Comparison of ENCODE assay signal across 8 cellular contexts in the genomic region with DNA sequence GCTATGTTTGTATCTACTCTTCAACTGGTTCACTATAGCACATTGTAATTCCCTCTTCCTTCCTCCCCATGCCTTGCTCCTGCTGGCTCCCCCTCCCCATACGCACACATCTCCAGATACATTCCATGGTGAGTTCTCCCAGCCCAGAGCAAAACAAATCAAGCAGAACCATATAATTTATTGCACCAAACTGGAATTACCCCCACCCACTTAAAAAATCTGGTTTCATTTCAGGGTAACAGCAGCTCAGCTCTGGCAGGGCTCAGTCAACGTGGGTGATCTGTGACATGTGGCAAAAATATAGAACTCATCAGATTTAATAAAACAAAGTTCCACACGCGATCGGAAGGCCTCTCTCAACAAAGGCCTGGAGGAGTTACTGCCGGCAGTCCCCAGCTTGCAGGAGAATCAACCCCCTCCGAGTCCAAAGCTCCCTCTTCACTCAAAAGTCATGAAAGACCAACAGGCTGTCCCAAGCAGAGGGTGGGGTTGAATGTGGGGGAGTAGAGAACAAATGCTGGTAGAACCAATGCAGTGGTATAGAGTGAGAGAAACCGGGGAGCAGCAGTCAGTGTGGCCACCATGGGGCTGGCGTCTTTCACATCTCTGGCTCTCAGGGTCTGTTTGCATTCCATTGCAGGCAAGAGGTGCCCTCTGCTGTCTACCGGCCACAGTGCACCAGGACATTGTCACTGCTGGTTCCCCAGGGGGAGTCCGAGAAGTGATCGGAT.
DNase-seq lines count a peak whose midpoint lies in the region; ATAC-seq and TF ChIP-seq lines count a peak whose summit lies in the region.

No MANE protein-coding gene starts in this region.

- peak; percentile 70 for TF ChIP-seq RAD21 in Ishikawa (IDR thresholded peaks at IDR 0.05; ENCODE audit: low read depth)

- H3K9me3 Mint-ChIP-seq in activated T-cell treated with anti-CD3 and anti-CD28 coated beads, Interleukin-2, amount 50 U/mL, for 24 hours, result no peaks in the 10 kb centered on the region

- H3K4me1 ChIP-seq in DOHH2 (ENCODE audit: control insufficient read depth, low read length) (no peaks in the 10 kb centered on the region), iPS DF 6.9 (ENCODE audit: control insufficient read depth, insufficient read depth, low read length) (no peaks in the 10 kb centered on the region), thoracic aorta (ENCODE audit: control insufficient read depth in 1 of 2, low read depth in 2 of 2) (peaks cover 0 to 10% of the 10 kb centered on the region in 2 donors)

- TF ChIP-seq CTCF in DOHH2 (IDR thresholded peaks at IDR 0.05; ENCODE audit: low read depth, low read length, poor library complexity, severe bottlenecking), result peak; percentile 52
- TF ChIP-seq CTCF in thoracic aorta (IDR thresholded peaks at IDR 0.05), result peak; percentile 53

- no peaks in the 10 kb centered on the region for H3K36me3 Mint-ChIP-seq in activated T-cell treated with anti-CD3 and anti-CD28 coated beads, Interleukin-2, amount 50 U/mL, for 24 hours (ENCODE audit: low read depth)

- H3K4me3 Mint-ChIP-seq in activated T-cell treated with anti-CD3 and anti-CD28 coated beads, Interleukin-2, amount 50 U/mL, for 24 hours, result no peak overlapping the region

- ATAC-seq in GM19395 (IDR thresholded peaks at IDR 0.05; ENCODE audit: unreplicated experiment) (peak; percentile 55), thoracic aorta (ENCODE audit: insufficient number of reproducible peaks, low FRiP score, low read depth) (no peak)

- H3K27ac Mint-ChIP-seq in activated T-cell treated with anti-CD3 and anti-CD28 coated beads, Interleukin-2, amount 50 U/mL, for 24 hours, result no peak overlapping the region

- no peaks in the 10 kb centered on the region for H3K4me1 Mint-ChIP-seq in activated T-cell treated with anti-CD3 and anti-CD28 coated beads, Interleukin-2, amount 50 U/mL, for 24 hours (ENCODE audit: low read depth)

- no peak overlapping the region for H3K4me2 ChIP-seq in DOHH2 (ENCODE audit: low read length)

- H4K20me1 ChIP-seq in DOHH2 (ENCODE audit: control insufficient read depth, insufficient read depth, low read depth, low read length), result no peaks in the 10 kb centered on the region

- H3K27ac ChIP-seq in DOHH2 (ENCODE audit: low read depth, low read length) (no peak overlapping the region), iPS DF 6.9 (ENCODE audit: low read length) (no peak overlapping the region), thoracic aorta (no peak overlapping the region)

- H3K27me3 Mint-ChIP-seq in activated T-cell treated with anti-CD3 and anti-CD28 coated beads, Interleukin-2, amount 50 U/mL, for 24 hours, result no peaks in the 10 kb centered on the region

- TF ChIP-seq EP300 in Ishikawa (IDR thresholded peaks at IDR 0.05; ENCODE audit: borderline replicate concordance), result no peak

- peak; percentile 41 for DNase-seq in amniotic epithelial cell (ENCODE audit: low read depth)
- peak; percentile 61 for DNase-seq in iPS DF 6.9 (ENCODE audit: low read depth, low spot score)
- DNase-seq in thoracic aorta (ENCODE audit: low spot score), result no peak
- no peak for DNase-seq in NCI-H345 treated with DMSO at 0.1 percent for 48 hours (lab: John Stamatoyannopoulos, UW; ENCODE audit: unreplicated experiment)
- no peak for DNase-seq in activated T-cell treated with anti-CD3 and anti-CD28 coated beads, Interleukin-2, amount 50 U/mL, for 24 hours

- H3K79me2 ChIP-seq in DOHH2 (ENCODE audit: control insufficient read depth, low read length), result no peaks in the 10 kb centered on the region

- H3K36me3 ChIP-seq in DOHH2 (ENCODE audit: control insufficient read depth, low read length) (no peaks in the 10 kb centered on the region), iPS DF 6.9 (ENCODE audit: control insufficient read depth, insufficient read depth, low read length) (no peaks in the 10 kb centered on the region), thoracic aorta (no peaks in the 10 kb centered on the region)

- H3K27me3 ChIP-seq in DOHH2 (ENCODE audit: control insufficient read depth, low read length), result no peaks in the 10 kb centered on the region; the same call in 1 of the 2 replicates
- no peaks in the 10 kb centered on the region for H3K27me3 ChIP-seq in iPS DF 6.9 (ENCODE audit: control insufficient read depth, insufficient read depth, low read length)
- H3K27me3 ChIP-seq in thoracic aorta (replicated peaks; ENCODE audit: insufficient read depth), result no peaks in the 10 kb centered on the region

- H3K4me3 ChIP-seq in DOHH2 (ENCODE audit: low read length) (no peak overlapping the region), iPS DF 6.9 (ENCODE audit: low read length) (peak overlapping the region; percentile 23; the same call in 1 of the 2 replicates), thoracic aorta (peak overlapping the region; percentile 41)

- WGBS in iPS DF 6.9 (ENCODE audit: insufficient coverage, insufficient read length), result no CpG with 5 or more reads among the region's 12 CpGs

- H3K9me2 ChIP-seq in DOHH2 (replicated peaks; ENCODE audit: control insufficient read depth, low read length), result no peaks in the 10 kb centered on the region

- H3F3A ChIP-seq in DOHH2 (ENCODE audit: control insufficient read depth, insufficient read depth), result no peaks in the 10 kb centered on the region

- no peaks in the 10 kb centered on the region for H3K9me3 ChIP-seq in DOHH2 (ENCODE audit: control insufficient read depth, insufficient read depth, low read length)
- H3K9me3 ChIP-seq in iPS DF 6.9 (ENCODE audit: control insufficient read depth, insufficient read depth, low read length), result no peaks in the 10 kb centered on the region
- H3K9me3 ChIP-seq in thoracic aorta, result no peaks in the 10 kb centered on the region

TF ChIP-seq in Ishikawa, 13 proteins besides CTCF, POLR2A, EP300 and RAD21:
- TF ChIP-seq TCF12 (IDR thresholded peaks at IDR 0.05; ENCODE audit: low read depth), result no peak
- TF ChIP-seq TAF1 (IDR thresholded peaks at IDR 0.05; ENCODE audit: low read depth), result no peak
- TF ChIP-seq CEBPB (IDR thresholded peaks at IDR 0.05), result no peak
- TF ChIP-seq, protein P1, sequence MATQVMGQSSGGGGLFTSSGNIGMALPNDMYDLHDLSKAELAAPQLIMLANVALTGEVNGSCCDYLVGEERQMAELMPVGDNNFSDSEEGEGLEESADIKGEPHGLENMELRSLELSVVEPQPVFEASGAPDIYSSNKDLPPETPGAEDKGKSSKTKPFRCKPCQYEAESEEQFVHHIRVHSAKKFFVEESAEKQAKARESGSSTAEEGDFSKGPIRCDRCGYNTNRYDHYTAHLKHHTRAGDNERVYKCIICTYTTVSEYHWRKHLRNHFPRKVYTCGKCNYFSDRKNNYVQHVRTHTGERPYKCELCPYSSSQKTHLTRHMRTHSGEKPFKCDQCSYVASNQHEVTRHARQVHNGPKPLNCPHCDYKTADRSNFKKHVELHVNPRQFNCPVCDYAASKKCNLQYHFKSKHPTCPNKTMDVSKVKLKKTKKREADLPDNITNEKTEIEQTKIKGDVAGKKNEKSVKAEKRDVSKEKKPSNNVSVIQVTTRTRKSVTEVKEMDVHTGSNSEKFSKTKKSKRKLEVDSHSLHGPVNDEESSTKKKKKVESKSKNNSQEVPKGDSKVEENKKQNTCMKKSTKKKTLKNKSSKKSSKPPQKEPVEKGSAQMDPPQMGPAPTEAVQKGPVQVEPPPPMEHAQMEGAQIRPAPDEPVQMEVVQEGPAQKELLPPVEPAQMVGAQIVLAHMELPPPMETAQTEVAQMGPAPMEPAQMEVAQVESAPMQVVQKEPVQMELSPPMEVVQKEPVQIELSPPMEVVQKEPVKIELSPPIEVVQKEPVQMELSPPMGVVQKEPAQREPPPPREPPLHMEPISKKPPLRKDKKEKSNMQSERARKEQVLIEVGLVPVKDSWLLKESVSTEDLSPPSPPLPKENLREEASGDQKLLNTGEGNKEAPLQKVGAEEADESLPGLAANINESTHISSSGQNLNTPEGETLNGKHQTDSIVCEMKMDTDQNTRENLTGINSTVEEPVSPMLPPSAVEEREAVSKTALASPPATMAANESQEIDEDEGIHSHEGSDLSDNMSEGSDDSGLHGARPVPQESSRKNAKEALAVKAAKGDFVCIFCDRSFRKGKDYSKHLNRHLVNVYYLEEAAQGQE (IDR thresholded peaks at IDR 0.05; ENCODE audit: low read depth), result no peak
- no peak for TF ChIP-seq NFIC (IDR thresholded peaks at IDR 0.05)
- no peak for TF ChIP-seq CREB1 (IDR thresholded peaks at IDR 0.05; ENCODE audit: low read depth)

Comparison
In these comparisons a context has a peak if more than half of its experiments do, and no peak if none do; other contexts are left out.
1. DNase-seq: peak in amniotic epithelial cell (single experiment) and iPS DF 6.9 (single experiment); none in thoracic aorta (single experiment), NCI-H345 treated with DMSO at 0.1 percent for 48 hours (single experiment) and activated T-cell treated with anti-CD3 and anti-CD28 coated beads, Interleukin-2, amount 50 U/mL, for 24 hours (single experiment).